In the genomic region with DNA sequence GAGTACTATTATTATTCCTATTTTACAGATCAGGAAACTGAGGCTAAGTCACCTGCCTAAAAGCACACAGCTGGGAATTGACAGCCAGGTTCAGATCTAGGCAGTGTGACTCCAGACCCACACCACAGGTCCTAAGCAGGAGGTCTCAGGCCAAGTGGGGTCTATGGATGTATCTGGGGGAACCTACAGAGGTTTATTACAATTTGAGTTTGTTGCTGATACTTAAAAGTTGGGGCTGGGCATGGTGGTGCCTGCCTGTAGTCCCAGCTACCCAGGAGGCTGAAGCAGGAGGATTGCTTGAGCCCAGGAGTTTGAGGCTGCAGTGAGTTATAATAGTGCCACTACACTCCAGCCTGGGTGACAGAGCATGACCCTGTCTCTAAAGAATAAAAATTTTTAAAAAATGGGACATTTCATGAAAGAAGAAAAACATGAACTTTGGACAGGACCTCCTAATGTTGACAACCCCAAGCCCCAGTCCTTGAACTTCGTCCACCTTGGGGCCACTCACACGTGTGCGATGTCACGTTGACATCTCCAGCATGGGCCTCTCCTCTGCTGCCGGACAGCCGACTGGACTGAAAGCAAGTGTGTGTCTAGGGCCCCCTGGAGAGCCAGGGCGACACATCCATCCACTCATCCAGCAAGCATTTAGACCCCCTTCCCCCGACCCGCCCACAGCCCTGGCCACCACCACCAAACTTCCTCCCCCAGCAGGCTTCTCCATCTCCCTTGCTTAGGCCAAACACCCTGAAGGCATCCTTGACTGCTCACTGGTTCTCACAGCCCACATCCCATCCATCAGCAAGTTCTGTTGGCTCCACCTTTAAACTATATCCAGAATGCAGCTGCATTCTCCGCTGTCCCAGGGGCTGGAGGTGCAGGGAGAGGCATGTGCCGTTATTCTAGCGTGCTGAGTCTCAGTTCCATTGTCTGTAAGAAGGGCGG, we compare ENCODE assay signal across 15 cellular contexts. TPM values are rescaled to one million over a fixed set of nuclear protein-coding genes. Genes with fewer than 3 reads are reported as not detected.
DNase-seq lines count a peak whose midpoint lies in the region; ATAC-seq lines count a peak whose summit lies in the region.
"Had no signal": no experiment of that assay in that cellular context is flagged by ENCODE, and none has a peak within 500 bp of the region (broad histone marks: within the 10 kb centered on the region; RNA-seq: fewer than 3 reads in every experiment).

No MANE protein-coding gene starts in this region.

- DNase-seq in A172 (ENCODE audit: low spot score) (peak; percentile 47), EH (ENCODE audit: low read depth) (peak; percentile 70), T-cell (no peak), kidney tubule cell (ENCODE audit: low spot score) (peak; percentile 57), NCI-H510A treated with DMSO at 0.1 percent for 48 hours (lab: John Stamatoyannopoulos, UW) (no peak), H7 (no peak)
- no peak for DNase-seq in stimulated activated CD4-positive, alpha-beta T cell treated with anti-CD3 and anti-CD28 coated beads, Interleukin-2, amount 100 ng/mL, for 48 hours
- DNase-seq: activated CD8-positive, alpha-beta memory T cell treated with anti-CD3 and anti-CD28 coated beads, Interleukin-2, amount 10 ng/mL, durations not matched to agents 7 days and 5 days; Karpas-422; NCI-H510A; OCI-M1; stimulated activated naive B cell treated with anti-CD40 and anti-IgM and Interleukin-4, amounts not matched to agents 10 μg/mL and 1 μg/mL and 100 μg/mL, for 72 hours had no signal

- peaks cover 88 to 91% (median 90%) of the 10 kb centered on the region in 3 donors for H3K4me1 Mint-ChIP-seq in T-cell

- no peak overlapping the region for H3K4me3 ChIP-seq in H7 (ENCODE audit: insufficient read depth, low read depth, low read length)
- H3K4me3 ChIP-seq: pancreas had no signal

- POLR2A ChIA-PET in T-cell (lab: Charles Lee), result no interaction called here

- H3K4me3 Mint-ChIP-seq in T-cell, result no peak overlapping the region
- H3K4me3 Mint-ChIP-seq: activated CD8-positive, alpha-beta memory T cell treated with anti-CD3 and anti-CD28 coated beads, Interleukin-2, amount 10 ng/mL, durations not matched to agents 7 days and 5 days; stimulated activated naive B cell treated with anti-CD40 and anti-IgM and Interleukin-4, amounts not matched to agents 10 μg/mL and 1 μg/mL and 100 μg/mL, for 72 hours had no signal

- H3K27me3 Mint-ChIP-seq in T-cell, result no peaks in the 10 kb centered on the region
- H3K27me3 Mint-ChIP-seq: activated CD8-positive, alpha-beta memory T cell treated with anti-CD3 and anti-CD28 coated beads, Interleukin-2, amount 10 ng/mL, durations not matched to agents 7 days and 5 days; stimulated activated naive B cell treated with anti-CD40 and anti-IgM and Interleukin-4, amounts not matched to agents 10 μg/mL and 1 μg/mL and 100 μg/mL, for 72 hours had no signal

- H3K27ac Mint-ChIP-seq in T-cell, result peak overlapping the region; percentile 94 to 99
- H3K27ac Mint-ChIP-seq: activated CD8-positive, alpha-beta memory T cell treated with anti-CD3 and anti-CD28 coated beads, Interleukin-2, amount 10 ng/mL, durations not matched to agents 7 days and 5 days; stimulated activated naive B cell treated with anti-CD40 and anti-IgM and Interleukin-4, amounts not matched to agents 10 μg/mL and 1 μg/mL and 100 μg/mL, for 72 hours had no signal

- no peak for ATAC-seq in T-cell (replicated peaks in 1 of 4)
- no peak for ATAC-seq in HG02571 (IDR thresholded peaks at IDR 0.05; ENCODE audit: unreplicated experiment)
- ATAC-seq: activated CD8-positive, alpha-beta memory T cell treated with anti-CD3 and anti-CD28 coated beads, Interleukin-2, amount 10 ng/mL, durations not matched to agents 7 days and 5 days; pancreas; SK-N-SH treated with all-trans-retinoic acid at 6 μM for 48 hours; stimulated activated naive B cell treated with anti-CD40 and anti-IgM and Interleukin-4, amounts not matched to agents 10 μg/mL and 1 μg/mL and 100 μg/mL, for 72 hours had no signal

- no peaks in the 10 kb centered on the region for H3K36me3 ChIP-seq in H7 (replicated peaks; ENCODE audit: control insufficient read depth, insufficient read depth, low read length)
- H3K36me3 ChIP-seq: pancreas had no signal

- H3K36me3 Mint-ChIP-seq in T-cell, result peaks cover 18% of the 10 kb centered on the region
- H3K36me3 Mint-ChIP-seq: activated CD8-positive, alpha-beta memory T cell treated with anti-CD3 and anti-CD28 coated beads, Interleukin-2, amount 10 ng/mL, durations not matched to agents 7 days and 5 days; stimulated activated naive B cell treated with anti-CD40 and anti-IgM and Interleukin-4, amounts not matched to agents 10 μg/mL and 1 μg/mL and 100 μg/mL, for 72 hours had no signal

- no peaks in the 10 kb centered on the region for H3K9me3 Mint-ChIP-seq in T-cell
- H3K9me3 Mint-ChIP-seq: stimulated activated naive B cell treated with anti-CD40 and anti-IgM and Interleukin-4, amounts not matched to agents 10 μg/mL and 1 μg/mL and 100 μg/mL, for 72 hours had no signal

- H3K27me3 ChIP-seq in H7 (ENCODE audit: control insufficient read depth, insufficient read depth, low read length), result 0 out of 2 replicates have a peak, but pooled peaks cover 1% of the 10 kb centered on the region
- H3K27me3 ChIP-seq: pancreas had no signal

- CTCF ChIA-PET in T-cell (lab: Charles Lee), result interaction anchor here in 1 of 2 donors (1.1 kb wide), 1 partner anchor 10 kb away, joined by 4 read pairs; no protein-coding TSS in a partner anchor

RNA-seq across cellular contexts. Expression of a gene that starts 40.0 kb away (rescaled TPM):
- total RNA-seq in A172 (2014; rRNA removed; shearing (Covaris generic)), result 17.8 and 34.3 TPM in 2 replicates
- total RNA-seq in T-cell, result 10 to 100 TPM; 63.5 to 88.8 (median 74.4) TPM
- 26.6 and 28.1 TPM in 2 replicates for total RNA-seq in H7 (2014; rRNA removed; shearing (Covaris generic))

Comparison
In these comparisons a context has a peak if more than half of its experiments do, and no peak if none do; other contexts are left out.
1. DNase-seq: peak in A172 (single experiment), EH (single experiment) and kidney tubule cell (single experiment); none in T-cell (0 of 34), NCI-H510A treated with DMSO at 0.1 percent for 48 hours (single experiment), H7 (single experiment) and stimulated activated CD4-positive, alpha-beta T cell treated with anti-CD3 and anti-CD28 coated beads, Interleukin-2, amount 100 ng/mL, for 48 hours (0 of 2).